ENCODE assay signal across 1 cellular context in genomic region chr19:48513289-48514122, GRCh38.
A peak's percentile ranks its signal among the peaks of the same experiment; 100 is the strongest.
TF ChIP-seq lines count a peak whose summit lies in the region.

No MANE protein-coding gene starts in this region.

TF ChIP-seq in HepG2, 621 proteins besides CTCF, POLR2A, EP300 and RAD21 (continued from another document and continues in another):
- no peak for TF ChIP-seq TFDP2 (CRISPR knock-in tag; IDR thresholded peaks at IDR 0.05)
- TF ChIP-seq ARID4A (CRISPR knock-in tag; IDR thresholded peaks at IDR 0.05; ENCODE audit: borderline replicate concordance): peak; percentile 46; the same call in 1 of the 2 replicates
- TF ChIP-seq GABPA (IDR thresholded peaks at IDR 0.05; ENCODE audit: low read depth, low read length): peak; percentile 35
- peak; percentile 88 for TF ChIP-seq GABPA (CRISPR knock-in tag; IDR thresholded peaks at IDR 0.05; ENCODE audit: low read depth)
- no peak for TF ChIP-seq HMGXB3 (CRISPR knock-in tag; IDR thresholded peaks at IDR 0.05; ENCODE audit: borderline replicate concordance)
- no peak for TF ChIP-seq ZNF251 (CRISPR knock-in tag; IDR thresholded peaks at IDR 0.05)
- no peak for TF ChIP-seq ZNF382 (CRISPR knock-in tag; IDR thresholded peaks at IDR 0.05; ENCODE audit: borderline replicate concordance)
- no peak for TF ChIP-seq KDM5A (IDR thresholded peaks at IDR 0.05; ENCODE audit: borderline replicate concordance, low read length)
- no peak for TF ChIP-seq TOE1 (CRISPR knock-in tag; IDR thresholded peaks at IDR 0.05)
- no peak for TF ChIP-seq ZNF138 (CRISPR knock-in tag; IDR thresholded peaks at IDR 0.05; ENCODE audit: low read depth)
- TF ChIP-seq ZBTB40 (IDR thresholded peaks at IDR 0.05): no peak
- no peak for TF ChIP-seq ZBTB40 (CRISPR knock-in tag; IDR thresholded peaks at IDR 0.05)
- TF ChIP-seq ZNF777 (CRISPR knock-in tag; IDR thresholded peaks at IDR 0.05): peak; percentile 47; the same call in 1 of the 2 replicates
- peak; percentile 19; the same call in 1 of the 2 replicates for TF ChIP-seq SP2 (CRISPR knock-in tag; IDR thresholded peaks at IDR 0.05)
- no peak for TF ChIP-seq PHF5A (CRISPR knock-in tag; IDR thresholded peaks at IDR 0.05; ENCODE audit: low read depth, unreplicated experiment)
- no peak for TF ChIP-seq NFIB (CRISPR knock-in tag; IDR thresholded peaks at IDR 0.05; ENCODE audit: borderline replicate concordance)
- TF ChIP-seq ZNF687 (CRISPR knock-in tag; IDR thresholded peaks at IDR 0.05): peak; percentile 74
- TF ChIP-seq ZNF761 (CRISPR knock-in tag; conservative IDR thresholded peaks at IDR 0.05): 0 out of 2 replicates have a peak, but pooled peaks have one; percentile 33
- TF ChIP-seq AHDC1 (CRISPR knock-in tag; IDR thresholded peaks at IDR 0.05; ENCODE audit: borderline replicate concordance): no peak
- peak; percentile 48; the same call in 1 of the 2 replicates for TF ChIP-seq KDM3A (CRISPR knock-in tag; IDR thresholded peaks at IDR 0.05; ENCODE audit: low read depth)
